9 cellular contexts compared by ENCODE assay signal in the genomic region with DNA sequence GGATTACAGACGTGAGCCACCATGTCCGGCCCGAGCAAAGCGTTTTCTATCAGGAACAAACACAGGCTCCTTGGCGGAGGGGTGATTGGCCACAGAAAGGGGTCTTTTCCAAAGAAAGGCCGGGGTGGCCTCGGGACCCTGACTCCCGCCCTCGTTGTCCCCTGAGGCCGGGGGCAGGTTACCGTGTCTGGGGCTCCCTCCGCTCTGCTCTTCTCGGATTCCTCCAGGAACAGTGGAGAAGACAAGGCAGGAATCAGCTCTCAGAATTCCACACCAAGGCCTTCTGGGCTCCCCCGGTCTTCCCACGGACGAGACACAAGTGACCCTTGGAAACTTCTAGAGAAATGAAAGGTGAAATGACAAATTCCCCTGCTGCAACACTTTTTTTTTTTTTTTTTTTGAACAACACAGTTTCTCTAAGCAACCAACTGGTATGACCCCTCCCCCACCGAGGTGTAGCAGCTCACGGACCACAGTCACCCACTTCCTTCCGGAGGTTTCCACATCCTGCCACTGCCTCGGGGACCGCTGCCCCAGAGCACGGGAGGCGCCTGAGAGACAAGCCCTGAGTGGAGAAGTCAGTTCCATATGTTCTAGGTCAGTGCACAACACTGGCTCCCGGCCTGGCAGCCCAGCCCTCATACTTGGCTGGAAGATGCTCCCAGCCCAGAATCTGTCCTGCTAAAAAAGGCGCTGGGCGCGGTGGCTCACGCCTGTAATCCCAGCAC. TPM values are rescaled to one million over a fixed set of nuclear protein-coding genes. Genes with fewer than 3 reads are reported as not detected.
A peak's percentile ranks its signal among the peaks of the same experiment; 100 is the strongest.
DNase-seq lines count a peak whose midpoint lies in the region; ATAC-seq and TF ChIP-seq lines count a peak whose summit lies in the region.
"Had no signal": no experiment of that assay in that cellular context is flagged by ENCODE, and none has a peak within 500 bp of the region (broad histone marks: within the 10 kb centered on the region; RNA-seq: fewer than 3 reads in every experiment).

No MANE protein-coding gene starts in this region.

- DNase-seq in CD1c-positive myeloid dendritic cell (ENCODE audit: extremely low spot score) (peak; percentile 95), GM23248 (peak; percentile 79), activated T-helper 1 cell treated with Interleukin-2 at 50 U/mL for 16 hours (ENCODE audit: low read depth) (peak; percentile 92), heart left ventricle (peak; percentile 67 to 87 (median 72)), NCI-H2107 (lab: John Stamatoyannopoulos, UW) (no peak), DMS114 treated with DMSO at 0.1 percent for 48 hours (lab: John Stamatoyannopoulos, UW; ENCODE audit: unreplicated experiment) (no peak)
- peak; percentile 94 for DNase-seq in stimulated activated CD4-positive, alpha-beta T cell treated with anti-CD3 and anti-CD28 coated beads, Interleukin-1b, Interleukin-23, amount 100 ng/mL, for 48 hours

- H3K9me3 ChIP-seq in GM23248 (ENCODE audit: low read depth), result no peaks in the 10 kb centered on the region
- H3K9me3 ChIP-seq in OCI-LY3 (ENCODE audit: insufficient read depth, low read length), result no peaks in the 10 kb centered on the region
- no peaks in the 10 kb centered on the region for H3K9me3 ChIP-seq in heart left ventricle

- H3F3A ChIP-seq in GM23248 (ENCODE audit: insufficient read depth), result 0 out of 2 replicates have a peak, but pooled peaks cover 5% of the 10 kb centered on the region

- H3K4me3 ChIP-seq in GM23248 (0 out of 2 replicates have a peak overlapping the region, but pooled peaks have one; percentile 1), OCI-LY3 (ENCODE audit: low read length) (peak overlapping the region; percentile 88), heart left ventricle (peak overlapping the region in 5 of 12 donors; percentile 16 to 66 (median 34))

- no peaks in the 10 kb centered on the region for H3K9me2 ChIP-seq in GM23248 (ENCODE audit: insufficient read depth)

- H3K9ac ChIP-seq in GM23248 (peak overlapping the region; percentile 35), OCI-LY3 (ENCODE audit: low read length) (peak overlapping the region; percentile 82)

- no peak for TF ChIP-seq POLR2A in heart left ventricle (IDR thresholded peaks at IDR 0.05)

- WGBS in GM23248 (ENCODE audit: low coverage in 1 of 2, low lambda C conversion rate in 2 of 2, missing lambda C conversion rate in 2 of 2), 2 experiments, result 56 to 58% methylated on average over 28 of the region's 28 CpGs
- 70 to 76% (median 72%) methylated on average over 28 of the region's 28 CpGs for WGBS in heart left ventricle, 4 donors

- H3K27ac ChIP-seq in GM23248 (peak overlapping the region; percentile 59), OCI-LY3 (ENCODE audit: low read length) (peak overlapping the region; percentile 94), heart left ventricle (peak overlapping the region in 5 of 12 donors; percentile 16 to 92 (median 62))
- H3K27ac ChIP-seq: foreskin keratinocyte had no signal

- in situ Hi-C loops in GM23248 (cut with MboI), result loop anchor here (10.0 kb wide), 1 partner anchor 150 kb away; no protein-coding TSS in a partner anchor

- no peaks in the 10 kb centered on the region for H3K27me3 ChIP-seq in GM23248 (replicated peaks; ENCODE audit: insufficient read depth)
- no peaks in the 10 kb centered on the region for H3K27me3 ChIP-seq in OCI-LY3 (ENCODE audit: low read depth, low read length)
- no peaks in the 10 kb centered on the region for H3K27me3 ChIP-seq in heart left ventricle
- H3K27me3 ChIP-seq: foreskin keratinocyte had no signal

- peaks cover 90% of the 10 kb centered on the region for H3K79me2 ChIP-seq in GM23248 (ENCODE audit: insufficient read depth)
- H3K79me2 ChIP-seq in OCI-LY3 (ENCODE audit: low read length), result peaks cover 75% of the 10 kb centered on the region

- H3K36me3 ChIP-seq in GM23248 (ENCODE audit: low read depth) (no peaks in the 10 kb centered on the region; the same call in 1 of the 2 replicates), OCI-LY3 (replicated peaks; ENCODE audit: low read depth, low read length) (peaks cover 33% of the 10 kb centered on the region), heart left ventricle (peaks cover 0 to 45% (median 25%) of the 10 kb centered on the region in 9 donors)

- intact Hi-C loops in heart left ventricle (cut with DNase I), result no loop called here

- TF ChIP-seq CTCF in OCI-LY3 (IDR thresholded peaks at IDR 0.05; ENCODE audit: low read depth, low read length) (no peak), heart left ventricle (IDR thresholded peaks at IDR 0.05) (no peak)

- peak in 3 of 4 donors; percentile 26 to 62 (median 56) for ATAC-seq in heart left ventricle
- ATAC-seq: foreskin keratinocyte had no signal

- peaks cover 25% of the 10 kb centered on the region for H3K4me1 ChIP-seq in GM23248 (ENCODE audit: insufficient read depth)
- peaks cover 78% of the 10 kb centered on the region for H3K4me1 ChIP-seq in OCI-LY3 (ENCODE audit: low read length)
- peaks cover under 1 to 95% (median 14%) of the 10 kb centered on the region in 12 donors for H3K4me1 ChIP-seq in heart left ventricle

- H3K4me2 ChIP-seq in GM23248 (ENCODE audit: unreplicated experiment), result peak overlapping the region; percentile 25
- peak overlapping the region; percentile 97 for H3K4me2 ChIP-seq in OCI-LY3 (ENCODE audit: low read length)

- H2AFZ ChIP-seq in GM23248, result no peak overlapping the region
- no peak overlapping the region for H2AFZ ChIP-seq in OCI-LY3 (ENCODE audit: low read depth, low read length)

- H4K20me1 ChIP-seq in GM23248 (ENCODE audit: insufficient read depth), result no peaks in the 10 kb centered on the region
- H4K20me1 ChIP-seq in OCI-LY3 (ENCODE audit: insufficient read depth, low read length), result peaks cover 24% of the 10 kb centered on the region

RNA-seq across cellular contexts. Expression of a gene that starts 11.0 kb away (rescaled TPM):
- 38.7 and 53.1 TPM in 2 replicates for total RNA-seq in GM23248 (2014; rRNA removed; shearing (Covaris generic))
- polyA plus RNA-seq in GM23248 (2016; fragmentation: Nextera tagmentation; extraction: Ambion mirVana) (53.7 and 57.0 TPM in 2 replicates), heart left ventricle (10 to 100 TPM in 1 of 2 donors, 1 to 10 TPM in 1; 7.1 to 18.6 TPM)
- 10 to 100 TPM; 10.8 to 32.3 (median 16.7) TPM for total RNA-seq in heart left ventricle

RNA-seq across cellular contexts. Expression of a gene that starts 11.6 kb away (rescaled TPM):
- total RNA-seq in GM23248 (2014; rRNA removed; shearing (Covaris generic)), result 1.6 and 2.3 TPM in 2 replicates
- polyA plus RNA-seq in GM23248 (2016; fragmentation: Nextera tagmentation; extraction: Ambion mirVana) (0.89 and 1.5 TPM in 2 replicates), heart left ventricle (1 to 10 TPM; 4.4 to 5.8 TPM)
- 1 to 10 TPM in 8 of 9 donors, not detected in 1; 1.7 to 6.2 (median 2.3) TPM for total RNA-seq in heart left ventricle

RNA-seq across cellular contexts. Expression of a gene that starts 34.1 kb away (rescaled TPM):
- 78.6 and 83.2 TPM in 2 replicates for total RNA-seq in GM23248 (2014; rRNA removed; shearing (Covaris generic))
- polyA plus RNA-seq in GM23248 (2016; fragmentation: Nextera tagmentation; extraction: Ambion mirVana) (28.9 and 37.6 TPM in 2 replicates), heart left ventricle (100 to 1,000 TPM; 110 to 197 TPM)
- total RNA-seq in heart left ventricle, result 100 to 1,000 TPM; 129 to 318 (median 155) TPM

Comparison
In these comparisons a context has a peak if more than half of its experiments do, and no peak if none do; other contexts are left out.
1. DNase-seq: peak in CD1c-positive myeloid dendritic cell (single experiment), GM23248 (single experiment), activated T-helper 1 cell treated with Interleukin-2 at 50 U/mL for 16 hours (single experiment), heart left ventricle (5 of 5) and stimulated activated CD4-positive, alpha-beta T cell treated with anti-CD3 and anti-CD28 coated beads, Interleukin-1b, Interleukin-23, amount 100 ng/mL, for 48 hours (single experiment); none in NCI-H2107 (single experiment) and DMS114 treated with DMSO at 0.1 percent for 48 hours (single experiment).